ENCODE assay signal across 7 cellular contexts in genomic region chr1:212285685-212286436, GRCh38. TPM values are rescaled to one million over a fixed set of nuclear protein-coding genes. Genes with fewer than 3 reads are reported as not detected.
DNase-seq lines count a peak whose midpoint lies in the region; ATAC-seq, FAIRE-seq and TF ChIP-seq lines count a peak whose summit lies in the region.

No MANE protein-coding gene starts in this region.

- peak overlapping the region; percentile 95 for H3K27ac ChIP-seq in layer of hippocampus (ENCODE audit: low read depth, low read length)

- no peak for TF ChIP-seq CTCF in WI38 (IDR thresholded peaks at IDR 0.05; ENCODE audit: low read depth, low read length)
- TF ChIP-seq CTCF in bronchial epithelial cell (IDR thresholded peaks at IDR 0.05; ENCODE audit: insufficient read depth, low read length, severe bottlenecking) = no peak

- FAIRE-seq in bronchial epithelial cell (lab: Jason Lieb, UNC) = no peak

- peak; percentile 1 for ATAC-seq in GM18499 (IDR thresholded peaks at IDR 0.05; ENCODE audit: insufficient read depth, unreplicated experiment)
- peak; percentile 14 for ATAC-seq in HG02571 (IDR thresholded peaks at IDR 0.05; ENCODE audit: unreplicated experiment)

- H3K36me3 ChIP-seq in bronchial epithelial cell (ENCODE audit: control insufficient read depth, insufficient read depth, low read length) = no peaks in the 10 kb centered on the region

- DNase-seq in NCI-H1092 (lab: John Stamatoyannopoulos, UW) (peak; percentile 67), bronchial epithelial cell (ENCODE audit: low read depth) (peak; percentile 21)
- peak; percentile 60 for DNase-seq in stimulated activated CD4-positive, alpha-beta T cell treated with anti-CD3 and anti-CD28 coated beads, Interleukin-2, amount 100 ng/mL, for 4 hours (ENCODE audit: low read depth)

- H3K4me3 ChIP-seq in WI38 (ENCODE audit: low read depth, low read length) (peak overlapping the region; percentile 90), bronchial epithelial cell (ENCODE audit: low read depth, low read length) (peak overlapping the region; percentile 45)

- H3K27me3 ChIP-seq in bronchial epithelial cell (ENCODE audit: control insufficient read depth, insufficient read depth, low read length) = no peaks in the 10 kb centered on the region
- H3K27me3 ChIP-seq in layer of hippocampus (ENCODE audit: control insufficient read depth, insufficient read depth, low read length) = no peaks in the 10 kb centered on the region

RNA-seq across cellular contexts. Expression of gene PPP2R5A, which starts 0.7 kb away (rescaled TPM):
- total RNA-seq in bronchial epithelial cell = 24.2 and 26.8 TPM in 2 replicates

Comparison
In these comparisons a context has a peak if more than half of its experiments do, and no peak if none do; other contexts are left out.
1. Peak in every context shown above with its lines: DNase-seq, ATAC-seq, H3K4me3 ChIP-seq and H3K27ac ChIP-seq.